ENCODE assay signal across 1 cellular context in genomic region chr1:75083848-75084514, GRCh38.
TF ChIP-seq lines count a peak whose summit lies in the region.

No MANE protein-coding gene starts in this region.

TF ChIP-seq in SK-N-SH, 30 proteins besides CTCF, POLR2A, EP300 and RAD21 (continued from another document):
- no peak for TF ChIP-seq IRF3 (IDR thresholded peaks at IDR 0.05; ENCODE audit: low read depth, low read length)
- no peak for TF ChIP-seq ELF1 (IDR thresholded peaks at IDR 0.05)
- TF ChIP-seq MEF2A (IDR thresholded peaks at IDR 0.05; ENCODE audit: borderline replicate concordance, low read depth), result peak; percentile 71; the same call in 1 of the 2 replicates
- no peak for TF ChIP-seq EZH2phosphoT487 (IDR thresholded peaks at IDR 0.05; ENCODE audit: borderline replicate concordance, low read depth)
- peak; percentile 79 for TF ChIP-seq NFIC (IDR thresholded peaks at IDR 0.05; ENCODE audit: borderline replicate concordance)
- peak; percentile 63 for TF ChIP-seq MAX (IDR thresholded peaks at IDR 0.05; ENCODE audit: low read depth)
- TF ChIP-seq TCF12 (IDR thresholded peaks at IDR 0.05), result peak; percentile 81
- TF ChIP-seq, protein P1, sequence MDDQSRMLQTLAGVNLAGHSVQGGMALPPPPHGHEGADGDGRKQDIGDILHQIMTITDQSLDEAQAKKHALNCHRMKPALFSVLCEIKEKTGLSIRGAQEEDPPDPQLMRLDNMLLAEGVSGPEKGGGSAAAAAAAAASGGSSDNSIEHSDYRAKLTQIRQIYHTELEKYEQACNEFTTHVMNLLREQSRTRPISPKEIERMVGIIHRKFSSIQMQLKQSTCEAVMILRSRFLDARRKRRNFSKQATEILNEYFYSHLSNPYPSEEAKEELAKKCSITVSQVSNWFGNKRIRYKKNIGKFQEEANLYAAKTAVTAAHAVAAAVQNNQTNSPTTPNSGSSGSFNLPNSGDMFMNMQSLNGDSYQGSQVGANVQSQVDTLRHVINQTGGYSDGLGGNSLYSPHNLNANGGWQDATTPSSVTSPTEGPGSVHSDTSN (IDR thresholded peaks at IDR 0.05), result peak; percentile 66
- TF ChIP-seq, protein P2, sequence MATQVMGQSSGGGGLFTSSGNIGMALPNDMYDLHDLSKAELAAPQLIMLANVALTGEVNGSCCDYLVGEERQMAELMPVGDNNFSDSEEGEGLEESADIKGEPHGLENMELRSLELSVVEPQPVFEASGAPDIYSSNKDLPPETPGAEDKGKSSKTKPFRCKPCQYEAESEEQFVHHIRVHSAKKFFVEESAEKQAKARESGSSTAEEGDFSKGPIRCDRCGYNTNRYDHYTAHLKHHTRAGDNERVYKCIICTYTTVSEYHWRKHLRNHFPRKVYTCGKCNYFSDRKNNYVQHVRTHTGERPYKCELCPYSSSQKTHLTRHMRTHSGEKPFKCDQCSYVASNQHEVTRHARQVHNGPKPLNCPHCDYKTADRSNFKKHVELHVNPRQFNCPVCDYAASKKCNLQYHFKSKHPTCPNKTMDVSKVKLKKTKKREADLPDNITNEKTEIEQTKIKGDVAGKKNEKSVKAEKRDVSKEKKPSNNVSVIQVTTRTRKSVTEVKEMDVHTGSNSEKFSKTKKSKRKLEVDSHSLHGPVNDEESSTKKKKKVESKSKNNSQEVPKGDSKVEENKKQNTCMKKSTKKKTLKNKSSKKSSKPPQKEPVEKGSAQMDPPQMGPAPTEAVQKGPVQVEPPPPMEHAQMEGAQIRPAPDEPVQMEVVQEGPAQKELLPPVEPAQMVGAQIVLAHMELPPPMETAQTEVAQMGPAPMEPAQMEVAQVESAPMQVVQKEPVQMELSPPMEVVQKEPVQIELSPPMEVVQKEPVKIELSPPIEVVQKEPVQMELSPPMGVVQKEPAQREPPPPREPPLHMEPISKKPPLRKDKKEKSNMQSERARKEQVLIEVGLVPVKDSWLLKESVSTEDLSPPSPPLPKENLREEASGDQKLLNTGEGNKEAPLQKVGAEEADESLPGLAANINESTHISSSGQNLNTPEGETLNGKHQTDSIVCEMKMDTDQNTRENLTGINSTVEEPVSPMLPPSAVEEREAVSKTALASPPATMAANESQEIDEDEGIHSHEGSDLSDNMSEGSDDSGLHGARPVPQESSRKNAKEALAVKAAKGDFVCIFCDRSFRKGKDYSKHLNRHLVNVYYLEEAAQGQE (IDR thresholded peaks at IDR 0.05; ENCODE audit: low read depth, low read length), result no peak
- no peak for TF ChIP-seq FOXJ3 (CRISPR knock-in tag; IDR thresholded peaks at IDR 0.05)
